Comparison of ENCODE assay signal across 8 cellular contexts in genomic region chr17:27651411-27652345, GRCh38. TPM values are rescaled to one million over a fixed set of nuclear protein-coding genes. Genes with fewer than 3 reads are reported as not detected.
A peak's percentile ranks its signal among the peaks of the same experiment; 100 is the strongest.
DNase-seq lines count a peak whose midpoint lies in the region; ATAC-seq, FAIRE-seq and TF ChIP-seq lines count a peak whose summit lies in the region.

No MANE protein-coding gene starts in this region.

- no peak overlapping the region for H3K4me3 Mint-ChIP-seq in GM23338
- no peak overlapping the region for H3K4me3 Mint-ChIP-seq in astrocyte (ENCODE audit: unreplicated experiment)
- no peak overlapping the region for H3K4me3 Mint-ChIP-seq in immature natural killer cell

- DNase-seq in AML-193 (lab: John Stamatoyannopoulos, UW) (peak; percentile 40 to 45), GM23338 (ENCODE audit: low spot score) (peak; percentile 63), T-helper 9 cell (peak; percentile 61), astrocyte (ENCODE audit: low read depth) (no peak), immature natural killer cell (peak; percentile 40 to 55 (median 47))
- DNase-seq in stimulated activated CD4-positive, alpha-beta T cell treated with anti-CD3 and anti-CD28 coated beads, Interleukin-1b, Interleukin-23, amount 100 ng/mL, for 48 hours, result peak; percentile 71

- H3K4me2 ChIP-seq in GM23338 (no peak overlapping the region), astrocyte (ENCODE audit: low read length) (no peak overlapping the region)

- H3K4me1 ChIP-seq in GM23338 (ENCODE audit: insufficient read depth) (no peaks in the 10 kb centered on the region), astrocyte (ENCODE audit: insufficient read depth, low read length) (no peaks in the 10 kb centered on the region)

- no peaks in the 10 kb centered on the region for H3K9me2 ChIP-seq in GM23338 (ENCODE audit: insufficient read depth)

- FAIRE-seq in astrocyte (lab: Jason Lieb, UNC), result no peak

- no peak overlapping the region for H3K4me3 ChIP-seq in GM23338
- H3K4me3 ChIP-seq in astrocyte (ENCODE audit: insufficient read depth, low read depth, low read length), result no peak overlapping the region

- H2AFZ ChIP-seq in GM23338 (no peak overlapping the region), astrocyte (ENCODE audit: low read depth, low read length) (no peak overlapping the region)

- no peaks in the 10 kb centered on the region for H3F3A ChIP-seq in GM23338 (replicated peaks; ENCODE audit: low read depth)

- H3K9ac ChIP-seq in astrocyte (ENCODE audit: low read length), result no peak overlapping the region

- H3K27ac Mint-ChIP-seq in GM23338, result no peak overlapping the region
- H3K27ac Mint-ChIP-seq in astrocyte (ENCODE audit: unreplicated experiment), result no peak overlapping the region
- H3K27ac Mint-ChIP-seq in immature natural killer cell, result no peak overlapping the region

- H3K4me1 Mint-ChIP-seq in GM23338 (peaks cover 19% of the 10 kb centered on the region), astrocyte (ENCODE audit: low read depth, unreplicated experiment) (peaks cover 3% of the 10 kb centered on the region), immature natural killer cell (peaks cover 6 to 10% of the 10 kb centered on the region in 2 donors)

- H3K9me3 Mint-ChIP-seq in GM23338 (no peaks in the 10 kb centered on the region; the same call in 1 of the 3 replicates), astrocyte (ENCODE audit: unreplicated experiment) (no peaks in the 10 kb centered on the region), immature natural killer cell (no peaks in the 10 kb centered on the region)

- no peaks in the 10 kb centered on the region for H3K9me3 ChIP-seq in astrocyte (ENCODE audit: insufficient read depth, low read depth, low read length)

- H3K27me3 Mint-ChIP-seq in GM23338 (ENCODE audit: insufficient read depth, low read depth, poor library complexity), result peaks cover 8% of the 10 kb centered on the region
- H3K27me3 Mint-ChIP-seq in astrocyte (ENCODE audit: low read depth, unreplicated experiment), result peaks cover 7% of the 10 kb centered on the region
- peaks cover 0 to 2% (median 0%) of the 10 kb centered on the region in 3 donors for H3K27me3 Mint-ChIP-seq in immature natural killer cell (ENCODE audit: low read depth in 3 of 3)

- TF ChIP-seq CTCF in GM23338 (conservative IDR thresholded peaks at IDR 0.05; ENCODE audit: low read depth in 2 of 2) (peak; percentile 74 to 83), astrocyte (IDR thresholded peaks at IDR 0.05; ENCODE audit: insufficient read depth, low read depth, low read length) (peak; percentile 46)

- H3K36me3 ChIP-seq in GM23338 (ENCODE audit: insufficient read depth), result no peaks in the 10 kb centered on the region
- H3K36me3 ChIP-seq in astrocyte (ENCODE audit: insufficient read depth, low read length), result no peaks in the 10 kb centered on the region

- H4K20me1 ChIP-seq in GM23338 (replicated peaks; ENCODE audit: insufficient read depth) (no peaks in the 10 kb centered on the region), astrocyte (ENCODE audit: insufficient read depth, low read length) (no peaks in the 10 kb centered on the region)

- H3K79me2 ChIP-seq in GM23338 (replicated peaks; ENCODE audit: insufficient read depth) (no peaks in the 10 kb centered on the region), astrocyte (ENCODE audit: insufficient read depth, low read length) (no peaks in the 10 kb centered on the region)

- H3K27me3 ChIP-seq in GM23338 (ENCODE audit: insufficient read depth), result no peaks in the 10 kb centered on the region
- H3K27me3 ChIP-seq in astrocyte (ENCODE audit: insufficient read depth, low read length), result no peaks in the 10 kb centered on the region

- ATAC-seq in GM23338 (peak; percentile 26), HG03045 (IDR thresholded peaks at IDR 0.05; ENCODE audit: unreplicated experiment) (no peak), HG02981 (IDR thresholded peaks at IDR 0.05; ENCODE audit: unreplicated experiment) (no peak)

- H3K27ac ChIP-seq in GM23338 (ENCODE audit: low read depth), result no peak overlapping the region
- no peak overlapping the region for H3K27ac ChIP-seq in astrocyte (ENCODE audit: low read depth, low read length)

- no peaks in the 10 kb centered on the region; the same call in 2 of the 3 replicates for H3K36me3 Mint-ChIP-seq in GM23338 (ENCODE audit: low read depth)
- H3K36me3 Mint-ChIP-seq in astrocyte (ENCODE audit: low read depth, unreplicated experiment), result peaks cover 10% of the 10 kb centered on the region
- peaks cover 0 to 11% (median 0%) of the 10 kb centered on the region in 3 donors for H3K36me3 Mint-ChIP-seq in immature natural killer cell

TF ChIP-seq in GM23338, 12 proteins besides CTCF, POLR2A, EP300 and RAD21:
- no peak for TF ChIP-seq ZNF462 (CRISPR knock-in tag; IDR thresholded peaks at IDR 0.05)
- TF ChIP-seq EZH2phosphoT487 (IDR thresholded peaks at IDR 0.05; ENCODE audit: unreplicated experiment), result no peak
- no peak for TF ChIP-seq POLR2AphosphoS5 (IDR thresholded peaks at IDR 0.05; ENCODE audit: low read depth)
- no peak for TF ChIP-seq JUNB (IDR thresholded peaks at IDR 0.05; ENCODE audit: unreplicated experiment)
- TF ChIP-seq EZH2 (IDR thresholded peaks at IDR 0.05; ENCODE audit: low read depth, unreplicated experiment), result no peak
- no peak for TF ChIP-seq STAT1 (IDR thresholded peaks at IDR 0.05; ENCODE audit: unreplicated experiment)

RNA-seq across cellular contexts. Expression of gene LGALS9, which starts 20.7 kb away (rescaled TPM):
- 0.73 and 1.6 TPM in 2 replicates for total RNA-seq in GM23338 (2014; rRNA removed; shearing (Covaris generic))
- 0.48 and 1.8 TPM in 2 replicates for polyA plus RNA-seq in GM23338 (2016; fragmentation: Nextera tagmentation; extraction: Ambion mirVana)
- total RNA-seq in astrocyte, result 9.0 and 9.4 TPM in 2 replicates
- polyA plus RNA-seq in immature natural killer cell, result 10 to 100 TPM; 32.8 to 46.5 (median 36.2) TPM
